Comparison of ENCODE assay signal across 8 cellular contexts in genomic region chr2:231514225-231514950, GRCh38. TPM values are rescaled to one million over a fixed set of nuclear protein-coding genes. Genes with fewer than 3 reads are reported as not detected.
DNase-seq lines count a peak whose midpoint lies in the region; ATAC-seq, FAIRE-seq and TF ChIP-seq lines count a peak whose summit lies in the region.

No MANE protein-coding gene starts in this region.

- TF ChIP-seq RAD21 in H1 (IDR thresholded peaks at IDR 0.05 in 1 of 2, conservative IDR thresholded peaks at IDR 0.05 in 1 of 2; ENCODE audit: low read depth in 2 of 2, low read length in 2 of 2) = no peak

- no peaks in the 10 kb centered on the region for H3K79me1 ChIP-seq in H1 (ENCODE audit: low read depth, low read length)
- H3K79me1 ChIP-seq in mesendoderm (ENCODE audit: low read length) = no peaks in the 10 kb centered on the region

- no peaks in the 10 kb centered on the region for H3K36me3 Mint-ChIP-seq in activated CD8-positive, alpha-beta memory T cell treated with anti-CD3 and anti-CD28 coated beads, Interleukin-2, amount 10 ng/mL, durations not matched to agents 7 days and 5 days

- no peaks in the 10 kb centered on the region for H3K9me3 Mint-ChIP-seq in activated CD8-positive, alpha-beta memory T cell treated with anti-CD3 and anti-CD28 coated beads, Interleukin-2, amount 10 ng/mL, durations not matched to agents 7 days and 5 days (ENCODE audit: low read depth)

- no peak overlapping the region for H2BK20ac ChIP-seq in H1 (ENCODE audit: low read length)

- H3K27ac ChIP-seq in H1 (ENCODE audit: low read depth, low read length) = peak overlapping the region; percentile 88
- peak overlapping the region; percentile 4 for H3K27ac ChIP-seq in mesendoderm (ENCODE audit: low read depth, low read length)

- peak overlapping the region; percentile 93 to 94 for H3K4me2 ChIP-seq in H1 (ENCODE audit: insufficient read depth in 1 of 2, low read depth in 2 of 2, low read length in 2 of 2)
- H3K4me2 ChIP-seq in mesendoderm (ENCODE audit: low read length) = peak overlapping the region; percentile 85

- H3K23ac ChIP-seq in H1 (ENCODE audit: insufficient read length) = no peak overlapping the region
- peak overlapping the region; percentile 73 for H3K23ac ChIP-seq in mesendoderm (ENCODE audit: low read length)

- no peaks in the 10 kb centered on the region for H4K20me1 ChIP-seq in H1 (replicated peaks in 1 of 2; ENCODE audit: control insufficient read depth in 1 of 2, insufficient read depth in 2 of 2, low read length in 2 of 2)

- 2% methylated on average over 68 of the region's 87 CpGs; no CpG with 5 or more reads in 1 of the 2 experiments for WGBS in H1 (ENCODE audit: extremely low coverage in 1 of 2, insufficient coverage in 1 of 2, insufficient read length in 1 of 2, insufficient replicate concordance in 2 of 2, low coverage in 1 of 2, low lambda C conversion rate in 2 of 2, missing lambda C conversion rate in 1 of 2), 2 experiments
- no CpG with 5 or more reads among the region's 87 CpGs for WGBS in mesendoderm (ENCODE audit: extremely low coverage, insufficient coverage, low lambda C conversion rate)

- peaks cover 12% of the 10 kb centered on the region for H3K27me3 Mint-ChIP-seq in activated CD8-positive, alpha-beta memory T cell treated with anti-CD3 and anti-CD28 coated beads, Interleukin-2, amount 10 ng/mL, durations not matched to agents 7 days and 5 days

- no peak overlapping the region for H3K14ac ChIP-seq in H1 (ENCODE audit: insufficient read length)

- H3K23me2 ChIP-seq in H1 (ENCODE audit: low read depth, low read length) = peaks cover 4% of the 10 kb centered on the region

- H3K27ac Mint-ChIP-seq in activated CD8-positive, alpha-beta memory T cell treated with anti-CD3 and anti-CD28 coated beads, Interleukin-2, amount 10 ng/mL, durations not matched to agents 7 days and 5 days = peak overlapping the region; percentile 94

- H3K56ac ChIP-seq in H1 (replicated peaks; ENCODE audit: insufficient read length, low read depth, low read length) = peak overlapping the region; percentile 94
- H3K56ac ChIP-seq in mesendoderm (ENCODE audit: low read length) = peak overlapping the region; percentile 100

- H2BK12ac ChIP-seq in H1 (ENCODE audit: low read depth, low read length) = peak overlapping the region; percentile 68; the same call in 1 of the 2 replicates

- POLR2A ChIA-PET in H1 (lab: Charles Lee; ENCODE audit: partially characterized antibody) = interaction anchor here (0.6 to 5.7 kb wide), 17 partner anchors 9 to 510 kb away, joined by 3 to 54 read pairs (median 3); partner anchors contain the start of gene NCL

- H3K4me1 Mint-ChIP-seq in activated CD8-positive, alpha-beta memory T cell treated with anti-CD3 and anti-CD28 coated beads, Interleukin-2, amount 10 ng/mL, durations not matched to agents 7 days and 5 days = peaks cover 29% of the 10 kb centered on the region

- no peak for TF ChIP-seq CTCF in H1 (IDR thresholded peaks at IDR 0.05; ENCODE audit: control extremely low read depth in 1 of 3, insufficient read depth in 1 of 3, low read depth in 1 of 3, low read length in 3 of 3)

- CTCF ChIA-PET in activated CD8-positive, alpha-beta memory T cell treated with anti-CD3 and anti-CD28 coated beads, Interleukin-2, amount 10 ng/mL, durations not matched to agents 7 days and 5 days (lab: Charles Lee) = interaction anchor here (1.0 to 2.0 kb wide), 10 partner anchors 16 to 90 kb away, joined by 3 to 12 read pairs (median 4); partner anchors contain the start of gene NMUR1
- CTCF ChIA-PET in H1 (lab: Charles Lee; ENCODE audit: partially characterized antibody) = interaction anchor here (1.0 to 1.5 kb wide), 4 partner anchors 44 to 158 kb away, joined by 3 to 4 read pairs (median 3); no protein-coding TSS in a partner anchor

- no peak for FAIRE-seq in H1 (lab: Jason Lieb, UNC)

- TF ChIP-seq POLR2A in H1 (IDR thresholded peaks at IDR 0.05; ENCODE audit: control extremely low read depth in 1 of 2, low read depth in 2 of 2, low read length in 2 of 2) = peak; percentile 93 to 97

- DNase-seq in COR-L47 (lab: John Stamatoyannopoulos, UW) (peak; percentile 86), HT1080 (ENCODE audit: low read depth) (peak; percentile 95), NOMO-1 (lab: John Stamatoyannopoulos, UW; ENCODE audit: unreplicated experiment in 2 of 2) (peak; percentile 98 to 99), H1 (ENCODE audit: low read depth in 1 of 2, low spot score in 2 of 2) (peak; percentile 93 to 98), mesendoderm (peak; percentile 99)
- DNase-seq in activated CD8-positive, alpha-beta memory T cell treated with anti-CD3 and anti-CD28 coated beads, Interleukin-2, amount 10 ng/mL, durations not matched to agents 7 days and 5 days = peak; percentile 99
- DNase-seq in stimulated activated CD8-positive, alpha-beta memory T cell treated with anti-CD3 and anti-CD28 coated beads, Interleukin-12 subunit alpha, Interleukin-12 subunit beta, amount 100 ng/mL, for 4 hours (ENCODE audit: low read depth) = peak; percentile 97

- H2BK15ac ChIP-seq in H1 (ENCODE audit: low read length) (peak overlapping the region; percentile 74; the same call in 1 of the 2 replicates), mesendoderm (replicated peaks; ENCODE audit: low read depth) (no peak overlapping the region)

- H2BK5ac ChIP-seq in H1 (ENCODE audit: low read depth, low read length) = peak overlapping the region; percentile 91
- peak overlapping the region; percentile 92 for H2BK5ac ChIP-seq in mesendoderm (ENCODE audit: low read length)

- peak overlapping the region; percentile 92 for H4K91ac ChIP-seq in H1 (replicated peaks; ENCODE audit: insufficient read length, low read length)

- H3K9me3 ChIP-seq in H1 (ENCODE audit: insufficient read depth in 2 of 2, low read depth in 1 of 2, low read length in 1 of 2) = no peaks in the 10 kb centered on the region

- peak overlapping the region; percentile 82 to 93 (median 88) for H3K4me3 ChIP-seq in H1 (ENCODE audit: extremely low read depth in 1 of 4, insufficient read depth in 2 of 4, low read depth in 3 of 4, low read length in 4 of 4)
- peak overlapping the region; percentile 79 for H3K4me3 ChIP-seq in mesendoderm (ENCODE audit: low read length)

- no peak overlapping the region for H2AK5ac ChIP-seq in H1 (ENCODE audit: low read depth, low read length)
- peak overlapping the region; percentile 48 for H2AK5ac ChIP-seq in mesendoderm (ENCODE audit: low read length)

- H3K4ac ChIP-seq in H1 (replicated peaks; ENCODE audit: insufficient read length, low read depth, low read length) (peak overlapping the region; percentile 71), mesendoderm (ENCODE audit: low read depth, low read length) (peak overlapping the region; percentile 82)

- no peaks in the 10 kb centered on the region for H3K27me3 ChIP-seq in H1 (replicated peaks in 1 of 4; ENCODE audit: control insufficient read depth in 3 of 4, extremely low read depth in 1 of 4, insufficient read depth in 3 of 4, low read length in 3 of 4)
- no peaks in the 10 kb centered on the region for H3K27me3 ChIP-seq in mesendoderm (ENCODE audit: insufficient read depth, low read length, poor library complexity)

- H3K36me3 ChIP-seq in H1 (ENCODE audit: control insufficient read depth in 2 of 4, insufficient read depth in 4 of 4, low read length in 3 of 4) = peaks cover 0 to 3% (median 0%) of the 10 kb centered on the region in 4 experiments; a peak in 1 of 8 replicates
- no peaks in the 10 kb centered on the region for H3K36me3 ChIP-seq in mesendoderm (ENCODE audit: control insufficient read depth, insufficient read depth, low read length)

- TF ChIP-seq EP300 in H1 (IDR thresholded peaks at IDR 0.05; ENCODE audit: borderline replicate concordance in 1 of 2, low read depth in 2 of 2, low read length in 2 of 2) = no peak

- H3K18ac ChIP-seq in H1 (ENCODE audit: extremely low read depth, low read length) = peak overlapping the region; percentile 95
- peak overlapping the region; percentile 6 for H3K18ac ChIP-seq in mesendoderm (ENCODE audit: low read length)

- peak overlapping the region; percentile 60; the same call in 1 of the 2 replicates for H2AFZ ChIP-seq in H1 (ENCODE audit: low read length)

- ATAC-seq in GM21367 (IDR thresholded peaks at IDR 0.05; ENCODE audit: unreplicated experiment) = peak; percentile 93
- ATAC-seq in activated CD8-positive, alpha-beta memory T cell treated with anti-CD3 and anti-CD28 coated beads, Interleukin-2, amount 10 ng/mL, durations not matched to agents 7 days and 5 days = peak; percentile 99

- H2BK120ac ChIP-seq in H1 (replicated peaks; ENCODE audit: low read depth, low read length) (peak overlapping the region; percentile 60), mesendoderm (ENCODE audit: low read depth, low read length) (no peak overlapping the region)

- H3K4me3 Mint-ChIP-seq in activated CD8-positive, alpha-beta memory T cell treated with anti-CD3 and anti-CD28 coated beads, Interleukin-2, amount 10 ng/mL, durations not matched to agents 7 days and 5 days = peak overlapping the region; percentile 83

- H3K9ac ChIP-seq in H1 (replicated peaks in 1 of 4; ENCODE audit: extremely low read depth in 1 of 4, low read depth in 3 of 4, low read length in 3 of 4) = peak overlapping the region; percentile 40 to 93 (median 92)
- H3K9ac ChIP-seq in mesendoderm (ENCODE audit: low read length) = peak overlapping the region; percentile 97

- H3K79me2 ChIP-seq in H1 (ENCODE audit: control insufficient read depth in 1 of 2, insufficient read depth in 2 of 2, low read length in 2 of 2) (peaks cover 0 to 3% of the 10 kb centered on the region in 2 experiments; a peak in 2 of 4 replicates), mesendoderm (ENCODE audit: control insufficient read depth, insufficient read depth, low read length) (no peaks in the 10 kb centered on the region)

- peak overlapping the region; percentile 97 for H4K8ac ChIP-seq in H1 (ENCODE audit: extremely low read depth, insufficient read depth, low read length)
- H4K8ac ChIP-seq in mesendoderm (ENCODE audit: low read depth, low read length) = no peak overlapping the region

- peak overlapping the region; percentile 94 for H4K5ac ChIP-seq in H1 (ENCODE audit: insufficient read length, low read depth, low read length)
- peak overlapping the region; percentile 21 for H4K5ac ChIP-seq in mesendoderm (ENCODE audit: low read length)

- H3K4me1 ChIP-seq in H1 (replicated peaks in 1 of 4; ENCODE audit: control insufficient read depth in 3 of 4, insufficient read depth in 4 of 4, low read length in 3 of 4) (peaks cover 0 to 8% (median 5%) of the 10 kb centered on the region in 4 experiments; a peak in 4 of 7 replicates), mesendoderm (ENCODE audit: control insufficient read depth, low read depth, low read length) (no peaks in the 10 kb centered on the region)

RNA-seq across cellular contexts. Expression of gene NMUR1, which starts 15.9 kb away (rescaled TPM):
- total RNA-seq in HT1080 (2014; rRNA removed; shearing (Covaris generic)) = not detected in 2 replicates
- not detected in 2 replicates for polyA plus RNA-seq in HT1080 (2015; cell fraction: cytosol; rRNA removed)
- not detected in 2 replicates for polyA plus RNA-seq in HT1080 (2015; cell fraction: nucleus; rRNA removed)
- total RNA-seq in activated CD8-positive, alpha-beta memory T cell treated with anti-CD3 and anti-CD28 coated beads, Interleukin-2, amount 10 ng/mL, durations not matched to agents 7 days and 5 days = 1 to 10 TPM; 3.6 to 8.6 TPM
- 0.46 and 0.56 TPM in 2 replicates for total RNA-seq in H1 (2021; fragmentation: NEBNext Ultra II Directional; extraction: Animal tissue kit (Norgen Biotek cat#: 25700))
- 1.5 and 2.0 TPM in 2 replicates for polyA plus RNA-seq in H1 (2011; rRNA removed)
- polyA plus RNA-seq in H1 (2011; cell fraction: cytosol; rRNA removed) = 1.0 TPM
- 1.5 TPM for polyA plus RNA-seq in H1 (2011; cell fraction: nucleus; rRNA removed)
- 0.40 to 0.78 TPM (median 0.60 TPM) in 4 replicates for polyA plus RNA-seq in H1 (2012, experiment 1 of 2)
- 0.38 TPM for polyA plus RNA-seq in H1 (2012, experiment 2 of 2)
- 0.77 TPM for polyA plus RNA-seq in H1 (2013, experiment 1 of 2)
- 0.83 TPM for polyA plus RNA-seq in H1 (2013, experiment 2 of 2)
- 0.78 and 1.2 TPM in 2 replicates for polyA minus RNA-seq in H1 (2011; rRNA and poly(A)+ RNA removed)
- 0.44 TPM for polyA minus RNA-seq in H1 (2011; cell fraction: cytosol; rRNA and poly(A)+ RNA removed)
- polyA minus RNA-seq in H1 (2011; cell fraction: nucleus; rRNA and poly(A)+ RNA removed) = 0.90 TPM
- polyA plus RNA-seq in mesendoderm (2013, experiment 1 of 2) = 0.15 TPM
- polyA plus RNA-seq in mesendoderm (2013, experiment 2 of 2) = 0.20 TPM

RNA-seq across cellular contexts. Expression of gene NCL, which starts 50.1 kb away (rescaled TPM):
- total RNA-seq in HT1080 (2014; rRNA removed; shearing (Covaris generic)) = 278 and 358 TPM in 2 replicates
- 326 and 346 TPM in 2 replicates for polyA plus RNA-seq in HT1080 (2015; cell fraction: cytosol; rRNA removed)
- 326 and 458 TPM in 2 replicates for polyA plus RNA-seq in HT1080 (2015; cell fraction: nucleus; rRNA removed)
- 100 to 1,000 TPM; 634 to 820 TPM for total RNA-seq in activated CD8-positive, alpha-beta memory T cell treated with anti-CD3 and anti-CD28 coated beads, Interleukin-2, amount 10 ng/mL, durations not matched to agents 7 days and 5 days
- 1,442 and 1,478 TPM in 2 replicates for total RNA-seq in H1 (2021; fragmentation: NEBNext Ultra II Directional; extraction: Animal tissue kit (Norgen Biotek cat#: 25700))
- 61.2 and 61.5 TPM in 2 replicates for polyA plus RNA-seq in H1 (2011; rRNA removed)
- 262 TPM for polyA plus RNA-seq in H1 (2011; cell fraction: cytosol; rRNA removed)
- 125 TPM for polyA plus RNA-seq in H1 (2011; cell fraction: nucleus; rRNA removed)
- 864 to 1,058 TPM (median 903 TPM) in 4 replicates for polyA plus RNA-seq in H1 (2012, experiment 1 of 2)
- polyA plus RNA-seq in H1 (2012, experiment 2 of 2) = 81.1 TPM
- polyA plus RNA-seq in H1 (2013, experiment 1 of 2) = 607 TPM
- 625 TPM for polyA plus RNA-seq in H1 (2013, experiment 2 of 2)
- 73.2 and 117 TPM in 2 replicates for polyA minus RNA-seq in H1 (2011; rRNA and poly(A)+ RNA removed)
- polyA minus RNA-seq in H1 (2011; cell fraction: cytosol; rRNA and poly(A)+ RNA removed) = 146 TPM
- polyA minus RNA-seq in H1 (2011; cell fraction: nucleus; rRNA and poly(A)+ RNA removed) = 137 TPM
- polyA plus RNA-seq in mesendoderm (2013, experiment 1 of 2) = 1,036 TPM
- 1,059 TPM for polyA plus RNA-seq in mesendoderm (2013, experiment 2 of 2)

Comparison
In these comparisons a context has a peak if more than half of its experiments do, and no peak if none do; other contexts are left out.
1. Peak in every context shown above with its lines: DNase-seq, ATAC-seq, H3K4me3 ChIP-seq and H3K27ac ChIP-seq.